1 cellular context compared by ENCODE assay signal in the genomic region with DNA sequence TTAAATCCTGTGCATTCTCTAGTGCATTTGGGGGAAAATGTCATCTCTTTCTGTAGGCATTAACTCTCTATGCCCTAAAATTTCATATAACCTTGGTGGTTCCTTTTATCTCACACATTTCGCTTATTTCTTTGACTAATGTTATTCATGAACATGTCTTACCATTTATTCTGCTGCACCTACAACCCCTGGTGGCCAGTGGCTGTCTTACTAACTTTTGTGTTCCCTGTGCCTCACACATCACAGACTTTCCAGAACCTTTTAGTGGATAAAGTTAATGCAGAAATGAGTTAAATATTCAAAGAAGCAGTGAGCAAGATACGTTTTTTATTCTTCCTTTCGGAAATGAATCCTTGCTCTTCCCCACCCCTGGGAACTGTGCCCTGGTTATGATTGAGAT.
TF ChIP-seq lines count a peak whose summit lies in the region.

No MANE protein-coding gene starts in this region.

TF ChIP-seq in GM23338, 12 proteins besides CTCF, POLR2A, EP300 and RAD21 (continued from another document):
- TF ChIP-seq, protein P1, sequence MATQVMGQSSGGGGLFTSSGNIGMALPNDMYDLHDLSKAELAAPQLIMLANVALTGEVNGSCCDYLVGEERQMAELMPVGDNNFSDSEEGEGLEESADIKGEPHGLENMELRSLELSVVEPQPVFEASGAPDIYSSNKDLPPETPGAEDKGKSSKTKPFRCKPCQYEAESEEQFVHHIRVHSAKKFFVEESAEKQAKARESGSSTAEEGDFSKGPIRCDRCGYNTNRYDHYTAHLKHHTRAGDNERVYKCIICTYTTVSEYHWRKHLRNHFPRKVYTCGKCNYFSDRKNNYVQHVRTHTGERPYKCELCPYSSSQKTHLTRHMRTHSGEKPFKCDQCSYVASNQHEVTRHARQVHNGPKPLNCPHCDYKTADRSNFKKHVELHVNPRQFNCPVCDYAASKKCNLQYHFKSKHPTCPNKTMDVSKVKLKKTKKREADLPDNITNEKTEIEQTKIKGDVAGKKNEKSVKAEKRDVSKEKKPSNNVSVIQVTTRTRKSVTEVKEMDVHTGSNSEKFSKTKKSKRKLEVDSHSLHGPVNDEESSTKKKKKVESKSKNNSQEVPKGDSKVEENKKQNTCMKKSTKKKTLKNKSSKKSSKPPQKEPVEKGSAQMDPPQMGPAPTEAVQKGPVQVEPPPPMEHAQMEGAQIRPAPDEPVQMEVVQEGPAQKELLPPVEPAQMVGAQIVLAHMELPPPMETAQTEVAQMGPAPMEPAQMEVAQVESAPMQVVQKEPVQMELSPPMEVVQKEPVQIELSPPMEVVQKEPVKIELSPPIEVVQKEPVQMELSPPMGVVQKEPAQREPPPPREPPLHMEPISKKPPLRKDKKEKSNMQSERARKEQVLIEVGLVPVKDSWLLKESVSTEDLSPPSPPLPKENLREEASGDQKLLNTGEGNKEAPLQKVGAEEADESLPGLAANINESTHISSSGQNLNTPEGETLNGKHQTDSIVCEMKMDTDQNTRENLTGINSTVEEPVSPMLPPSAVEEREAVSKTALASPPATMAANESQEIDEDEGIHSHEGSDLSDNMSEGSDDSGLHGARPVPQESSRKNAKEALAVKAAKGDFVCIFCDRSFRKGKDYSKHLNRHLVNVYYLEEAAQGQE (IDR thresholded peaks at IDR 0.05; ENCODE audit: unreplicated experiment), result no peak
- TF ChIP-seq STAT1 (IDR thresholded peaks at IDR 0.05; ENCODE audit: unreplicated experiment) (no peak), POLR2AphosphoS5 (IDR thresholded peaks at IDR 0.05; ENCODE audit: low read depth) (no peak)
